ENCODE assay signal across 7 cellular contexts in the genomic region with DNA sequence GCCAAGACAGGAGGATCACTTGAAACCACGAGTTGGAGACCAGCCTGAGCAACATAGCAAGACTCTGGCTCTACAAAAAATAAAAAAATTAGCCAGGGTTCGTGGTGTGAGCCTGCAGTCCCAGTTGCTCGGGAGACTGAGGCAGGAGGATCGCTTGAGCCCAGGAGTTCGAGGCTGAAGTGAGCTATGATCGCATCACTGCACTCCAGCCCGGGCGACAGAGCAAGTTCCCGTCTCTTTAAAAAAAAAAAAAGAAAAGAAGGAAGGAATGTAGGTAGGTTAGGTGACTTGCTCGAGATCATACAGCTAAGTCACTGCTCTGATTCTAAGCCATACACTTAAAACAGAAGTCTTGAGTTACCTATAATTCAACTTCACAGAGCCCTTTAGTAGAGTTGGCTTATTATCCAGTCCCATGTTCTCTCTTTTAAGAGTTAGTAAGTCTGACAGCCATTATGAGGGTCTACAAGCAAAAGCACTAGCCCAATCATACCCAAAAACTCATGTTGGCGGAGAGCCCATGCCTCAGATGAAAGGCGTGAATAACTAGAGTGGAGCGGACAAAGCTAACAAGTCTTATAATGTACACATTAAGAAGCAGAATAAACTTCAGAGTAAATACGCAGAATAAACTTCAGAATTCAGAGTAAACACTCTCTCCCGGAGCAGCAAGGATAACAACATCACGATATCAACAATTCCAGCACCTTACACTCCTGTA. TPM values are rescaled to one million over a fixed set of nuclear protein-coding genes. Genes with fewer than 3 reads are reported as not detected.
DNase-seq lines count a peak whose midpoint lies in the region; ATAC-seq and FAIRE-seq lines count a peak whose summit lies in the region.

No MANE protein-coding gene starts in this region.

- H3K4me3 Mint-ChIP-seq in dendritic cell treated with granulocyte-macrophage colony-stimulating factor and Interleukin-4, amounts not matched to agents 40 ng/mL and 50 ng/mL, for 4 days = peak overlapping the region; percentile 97
- H3K4me3 Mint-ChIP-seq in naive thymus-derived CD4-positive, alpha-beta T cell = peak overlapping the region; percentile 87 to 100 (median 96)

- H3K27me3 Mint-ChIP-seq in dendritic cell treated with granulocyte-macrophage colony-stimulating factor and Interleukin-4, amounts not matched to agents 40 ng/mL and 50 ng/mL, for 4 days = peaks cover 10% of the 10 kb centered on the region
- peaks cover 0 to 25% (median 0%) of the 10 kb centered on the region in 5 donors for H3K27me3 Mint-ChIP-seq in naive thymus-derived CD4-positive, alpha-beta T cell

- peaks cover 26% of the 10 kb centered on the region for H3K4me1 Mint-ChIP-seq in dendritic cell treated with granulocyte-macrophage colony-stimulating factor and Interleukin-4, amounts not matched to agents 40 ng/mL and 50 ng/mL, for 4 days (ENCODE audit: low read depth)
- peaks cover 27 to 54% (median 41%) of the 10 kb centered on the region in 7 donors for H3K4me1 Mint-ChIP-seq in naive thymus-derived CD4-positive, alpha-beta T cell

- H3K4me1 ChIP-seq in NT2/D1 (ENCODE audit: insufficient read depth, insufficient read length) = no peaks in the 10 kb centered on the region
- H3K4me1 ChIP-seq in naive thymus-derived CD4-positive, alpha-beta T cell (ENCODE audit: control insufficient read depth in 2 of 2, insufficient read depth in 2 of 2, low read length in 2 of 2) = peaks cover 4 to 13% of the 10 kb centered on the region in 2 donors

- H3K27me3 ChIP-seq in NT2/D1 (ENCODE audit: insufficient read depth, insufficient read length) = peaks cover 5% of the 10 kb centered on the region
- no peaks in the 10 kb centered on the region for H3K27me3 ChIP-seq in naive thymus-derived CD4-positive, alpha-beta T cell (ENCODE audit: control insufficient read depth in 2 of 2, insufficient read depth in 2 of 2, low read length in 2 of 2)

- H3K27ac ChIP-seq in naive thymus-derived CD4-positive, alpha-beta T cell (ENCODE audit: low read depth, low read length) = peak overlapping the region; percentile 84

- CTCF ChIA-PET in naive thymus-derived CD4-positive, alpha-beta T cell (lab: Charles Lee) = no interaction called here

- POLR2A ChIA-PET in naive thymus-derived CD4-positive, alpha-beta T cell (lab: Charles Lee) = interaction anchor here (0.7 to 0.8 kb wide), 3 partner anchors 11 to 130 kb away, joined by 3 read pairs; no protein-coding TSS in a partner anchor

- no peak for FAIRE-seq in urothelium cell line (lab: Jason Lieb, UNC)

- H3K9me3 Mint-ChIP-seq in dendritic cell treated with granulocyte-macrophage colony-stimulating factor and Interleukin-4, amounts not matched to agents 40 ng/mL and 50 ng/mL, for 4 days = no peaks in the 10 kb centered on the region
- no peaks in the 10 kb centered on the region for H3K9me3 Mint-ChIP-seq in naive thymus-derived CD4-positive, alpha-beta T cell

- DNase-seq in NT2/D1 (ENCODE audit: low read depth, low spot score) (no peak), SIG-M5 treated with dmso at 0.1 percent for 504 hours (lab: John Stamatoyannopoulos, UW; ENCODE audit: unreplicated experiment) (no peak), KG1 (lab: John Stamatoyannopoulos, UW) (no peak), urothelium cell line (ENCODE audit: low spot score) (no peak)
- peak in 1 of 9 donors; percentile 2 for DNase-seq in naive thymus-derived CD4-positive, alpha-beta T cell

- peaks cover 19% of the 10 kb centered on the region for H3K36me3 Mint-ChIP-seq in dendritic cell treated with granulocyte-macrophage colony-stimulating factor and Interleukin-4, amounts not matched to agents 40 ng/mL and 50 ng/mL, for 4 days (ENCODE audit: low read depth)
- peaks cover 0 to 7% (median 0%) of the 10 kb centered on the region in 5 donors for H3K36me3 Mint-ChIP-seq in naive thymus-derived CD4-positive, alpha-beta T cell

- H3K36me3 ChIP-seq in NT2/D1 (ENCODE audit: insufficient read depth, insufficient read length, low read length) = peaks cover 2% of the 10 kb centered on the region
- peaks cover 0 to 6% (median 0%) of the 10 kb centered on the region in 3 experiments for H3K36me3 ChIP-seq in naive thymus-derived CD4-positive, alpha-beta T cell (ENCODE audit: control insufficient read depth in 2 of 3, insufficient read depth in 3 of 3, low read length in 3 of 3)

- H3K27ac Mint-ChIP-seq in dendritic cell treated with granulocyte-macrophage colony-stimulating factor and Interleukin-4, amounts not matched to agents 40 ng/mL and 50 ng/mL, for 4 days = peak overlapping the region; percentile 88
- H3K27ac Mint-ChIP-seq in naive thymus-derived CD4-positive, alpha-beta T cell = peak overlapping the region; percentile 86 to 99 (median 95)

- peak; percentile 7 for ATAC-seq in GM21723 (IDR thresholded peaks at IDR 0.05; ENCODE audit: unreplicated experiment)
- no peak for ATAC-seq in naive thymus-derived CD4-positive, alpha-beta T cell

- H3K9me3 ChIP-seq in NT2/D1 (ENCODE audit: insufficient read depth, low read length) = no peaks in the 10 kb centered on the region
- no peaks in the 10 kb centered on the region for H3K9me3 ChIP-seq in naive thymus-derived CD4-positive, alpha-beta T cell (ENCODE audit: control insufficient read depth in 2 of 3, low read length in 3 of 3)

- H3K9ac ChIP-seq in NT2/D1 (ENCODE audit: insufficient read length, low read depth) = peak overlapping the region; percentile 97

- H3K4me3 ChIP-seq in NT2/D1 (ENCODE audit: insufficient read length, low read depth) = peak overlapping the region; percentile 87
- H3K4me3 ChIP-seq in naive thymus-derived CD4-positive, alpha-beta T cell (ENCODE audit: low read length) = peak overlapping the region; percentile 69

- intact Hi-C loops in dendritic cell treated with granulocyte-macrophage colony-stimulating factor and Interleukin-4, amounts not matched to agents 40 ng/mL and 50 ng/mL, for 4 days (cut with micrococcal nuclease) = loop anchor here (10.0 kb wide), 1 partner anchor 261 kb away; no protein-coding TSS in a partner anchor
- intact Hi-C loops in naive thymus-derived CD4-positive, alpha-beta T cell (cut with micrococcal nuclease) = loop anchor here (1.0 to 10.0 kb wide), 13 partner anchors 12 to 866 kb away; partner anchors contain the start of genes RNU6-1 (in 2 of the 2), C15orf61 (in 1 of the 2), MAP2K1 (in 1 of the 2) and MAP2K5 (in 1 of the 2)

RNA-seq across cellular contexts. Expression of gene AAGAB, which starts 0.8 kb away (rescaled TPM):
- total RNA-seq in naive thymus-derived CD4-positive, alpha-beta T cell = 10 to 100 TPM; 19.5 to 44.9 (median 22.3) TPM
- polyA plus RNA-seq in naive thymus-derived CD4-positive, alpha-beta T cell = 10 to 100 TPM; 45.1 to 47.8 TPM

RNA-seq across cellular contexts. Expression of gene IQCH, which starts 0.9 kb away (rescaled TPM):
- 1 to 10 TPM in 2 of 5 experiments, under 1 TPM in 3; 0.22 to 1.9 (median 0.84) TPM for total RNA-seq in naive thymus-derived CD4-positive, alpha-beta T cell
- polyA plus RNA-seq in naive thymus-derived CD4-positive, alpha-beta T cell = 1 to 10 TPM in 1 of 2 donors, not detected in 1; 2.4 TPM
